29 cellular contexts compared by ENCODE assay signal in genomic region chr1:111631502-111631901, GRCh38. TPM values are rescaled to one million over a fixed set of nuclear protein-coding genes. Genes with fewer than 3 reads are reported as not detected.
DNase-seq lines count a peak whose midpoint lies in the region; ATAC-seq, FAIRE-seq and TF ChIP-seq lines count a peak whose summit lies in the region.
"Had no signal": no experiment of that assay in that cellular context is flagged by ENCODE, and none has a peak within 500 bp of the region (broad histone marks: within the 10 kb centered on the region; RNA-seq: fewer than 3 reads in every experiment).

No MANE protein-coding gene starts in this region.

- H3K9me3 Mint-ChIP-seq in activated T-helper 17 cell treated with anti-CD3 and anti-CD28 coated beads, Interleukin-2, amount 50 U/mL, for 72 hours, result no peaks in the 10 kb centered on the region
- H3K9me3 Mint-ChIP-seq: activated B cell treated with CpG ODN at 0.5 μM for 24 hours; GM23338; HFFc6; stimulated activated naive B cell treated with anti-CD40 and anti-IgM and Interleukin-4, amounts not matched to agents 10 μg/mL and 1 μg/mL and 100 μg/mL, for 72 hours had no signal

- TF ChIP-seq EP300 in HepG2 (IDR thresholded peaks at IDR 0.05; ENCODE audit: low read depth in 2 of 2, low read length in 2 of 2), result no peak
- TF ChIP-seq EP300 in HepG2 (CRISPR knock-in tag; IDR thresholded peaks at IDR 0.05; ENCODE audit: borderline replicate concordance), result no peak

- DNase-seq in activated CD4-positive, CD25-positive, alpha-beta regulatory T cell treated with anti-CD3 and anti-CD28 coated beads, Interleukin-2, amount 50 U/mL, for 72 hours, result no peak
- DNase-seq in HepG2 (ENCODE audit: low spot score) (no peak), right lobe of liver (no peak), tibial artery (no peak), HuH-7.5 (ENCODE audit: low spot score) (no peak), left colon (no peak)
- DNase-seq: activated B cell treated with CpG ODN at 0.5 μM for 24 hours; activated effector memory CD4-positive, alpha-beta T cell treated with Interleukin-2 at 50 U/mL for 16 hours; amniotic stem cell; brain microvascular endothelial cell; DMS153; HFFc6; IMR-90; islet precursor cell; left ventricle myocardium superior; NCI-H1105 treated with DMSO at 0.1 percent for 48 hours; NCI-H1930; NCI-H524 treated with DMSO at 0.1 percent for 48 hours; nucleus accumbens; Peyer's patch; SIG-M5; stimulated activated CD4-positive, alpha-beta T cell treated with anti-CD3 and anti-CD28 coated beads, Interleukin-4, amount 100 ng/mL, for 4 hours; stimulated activated naive B cell treated with anti-CD40 and anti-IgM and Interleukin-4, amounts not matched to agents 10 μg/mL and 1 μg/mL and 100 μg/mL, for 72 hours; SW 1271 had no signal

- WGBS in HepG2 (ENCODE audit: low lambda C conversion rate), result 56% methylated on average over 2 of the region's 2 CpGs
- 42% methylated on average over 2 of the region's 2 CpGs for WGBS in right lobe of liver (ENCODE audit: insufficient coverage, low coverage, low lambda C conversion rate, missing lambda C conversion rate)

- peaks cover 61% of the 10 kb centered on the region for H3K4me1 Mint-ChIP-seq in activated T-helper 17 cell treated with anti-CD3 and anti-CD28 coated beads, Interleukin-2, amount 50 U/mL, for 72 hours

- ATAC-seq in activated CD4-positive, CD25-positive, alpha-beta regulatory T cell treated with anti-CD3 and anti-CD28 coated beads, Interleukin-2, amount 50 U/mL, for 24 hours, result peak; percentile 59 to 65
- ATAC-seq in HepG2, result no peak
- no peak for ATAC-seq in right lobe of liver
- ATAC-seq in activated T-helper 17 cell treated with anti-CD3 and anti-CD28 coated beads, Interleukin-2, amount 50 U/mL, for 72 hours (replicated peaks), result peak; percentile 83
- no peak for ATAC-seq in left colon
- ATAC-seq: GM23338; left ventricle myocardium superior; stimulated activated naive B cell treated with anti-CD40 and anti-IgM and Interleukin-4, amounts not matched to agents 10 μg/mL and 1 μg/mL and 100 μg/mL, for 72 hours had no signal

- H4K20me1 ChIP-seq in HepG2 (ENCODE audit: insufficient read depth, low read length), result 0 out of 2 replicates have a peak, but pooled peaks cover 4% of the 10 kb centered on the region

- TF ChIP-seq POLR2A in HepG2 (IDR thresholded peaks at IDR 0.05; ENCODE audit: insufficient read depth in 1 of 2, low read depth in 2 of 2, low read length in 2 of 2), result no peak
- TF ChIP-seq POLR2A in right lobe of liver (IDR thresholded peaks at IDR 0.05), result no peak

- in situ Hi-C loops in HepG2 (cut with HindIII; ENCODE audit: extremely low pct_ligation_motif_present, low pct_unique_long_range_greater_than_20kb), result no loop called here

- no peak for TF ChIP-seq CTCF in HepG2 (CRISPR knock-in tag; IDR thresholded peaks at IDR 0.05)
- TF ChIP-seq CTCF in right lobe of liver (IDR thresholded peaks at IDR 0.05), result no peak
- TF ChIP-seq CTCF in tibial artery (IDR thresholded peaks at IDR 0.05), result no peak

- intact Hi-C loops in HepG2 (cut with micrococcal nuclease; ENCODE audit: unreplicated experiment), result no loop called here
- intact Hi-C loops in right lobe of liver (cut with DNase I), result no loop called here
- intact Hi-C loops in tibial artery (cut with DNase I; ENCODE audit: low total_unique reads), result no loop called here
- intact Hi-C loops in left colon (cut with DNase I, micrococcal nuclease), result no loop called here

- peaks cover 81% of the 10 kb centered on the region for H3K79me2 ChIP-seq in HepG2 (ENCODE audit: insufficient read depth, low read length)

- H3K27ac ChIP-seq in HepG2 (ENCODE audit: extremely low read length, insufficient read depth, low read length) (no peak overlapping the region), right lobe of liver (no peak overlapping the region), tibial artery (peak overlapping the region; percentile 6 to 99)
- H3K27ac ChIP-seq: brain microvascular endothelial cell, Peyer's patch, prostate gland, vagina had no signal

- H3K4me3 Mint-ChIP-seq in activated T-helper 17 cell treated with anti-CD3 and anti-CD28 coated beads, Interleukin-2, amount 50 U/mL, for 72 hours, result peak overlapping the region; percentile 97
- H3K4me3 Mint-ChIP-seq: activated B cell treated with CpG ODN at 0.5 μM for 24 hours; GM23338; HFFc6; stimulated activated naive B cell treated with anti-CD40 and anti-IgM and Interleukin-4, amounts not matched to agents 10 μg/mL and 1 μg/mL and 100 μg/mL, for 72 hours had no signal

- BruUV-seq in HepG2 (replicated peaks; lab: Mats Ljungman, UMichigan), result no TSS peak

- H3K4me2 ChIP-seq in HepG2 (ENCODE audit: low read depth, low read length), result no peak overlapping the region
- H3K4me2 ChIP-seq: GM23338 had no signal

- H2AFZ ChIP-seq in HepG2 (ENCODE audit: low read length), result no peak overlapping the region
- H2AFZ ChIP-seq: GM23338 had no signal

- CTCF ChIA-PET in HepG2 (lab: Yijun Ruan, JAX; ENCODE audit: low intra/inter-chr PET ratio, low total read pairs), result no interaction called here

- peaks cover 85% of the 10 kb centered on the region for H3K36me3 Mint-ChIP-seq in activated T-helper 17 cell treated with anti-CD3 and anti-CD28 coated beads, Interleukin-2, amount 50 U/mL, for 72 hours (ENCODE audit: low read depth)

- no peaks in the 10 kb centered on the region for H3K9me3 ChIP-seq in HepG2 (ENCODE audit: low read length)
- no peaks in the 10 kb centered on the region for H3K9me3 ChIP-seq in right lobe of liver
- H3K9me3 ChIP-seq in tibial artery, result no peaks in the 10 kb centered on the region
- H3K9me3 ChIP-seq: Peyer's patch, prostate gland, vagina had no signal

- peak overlapping the region; percentile 46 for H3K27ac Mint-ChIP-seq in activated T-helper 17 cell treated with anti-CD3 and anti-CD28 coated beads, Interleukin-2, amount 50 U/mL, for 72 hours
- H3K27ac Mint-ChIP-seq: activated B cell treated with CpG ODN at 0.5 μM for 24 hours, GM23338, HFFc6 had no signal

- H3K4me3 ChIP-seq in HepG2 (replicated peaks in 1 of 3; ENCODE audit: insufficient read depth in 1 of 3, low read depth in 2 of 3, low read length in 3 of 3), result no peak overlapping the region
- H3K4me3 ChIP-seq in right lobe of liver, result no peak overlapping the region
- H3K4me3 ChIP-seq in tibial artery, result no peak overlapping the region
- H3K4me3 ChIP-seq: GM23338, Peyer's patch, prostate gland, vagina had no signal

- no peaks in the 10 kb centered on the region for H3K27me3 ChIP-seq in HepG2 (ENCODE audit: control insufficient read depth in 1 of 2, insufficient read depth in 2 of 2, low read length in 2 of 2)
- no peaks in the 10 kb centered on the region for H3K27me3 ChIP-seq in right lobe of liver
- no peaks in the 10 kb centered on the region for H3K27me3 ChIP-seq in tibial artery
- H3K27me3 ChIP-seq: brain microvascular endothelial cell, Peyer's patch, vagina had no signal

- POLR2A ChIA-PET in HepG2 (lab: Yijun Ruan, JAX), result no interaction called here

- no peaks in the 10 kb centered on the region for H3K27me3 Mint-ChIP-seq in activated T-helper 17 cell treated with anti-CD3 and anti-CD28 coated beads, Interleukin-2, amount 50 U/mL, for 72 hours
- H3K27me3 Mint-ChIP-seq: activated B cell treated with CpG ODN at 0.5 μM for 24 hours; stimulated activated naive B cell treated with anti-CD40 and anti-IgM and Interleukin-4, amounts not matched to agents 10 μg/mL and 1 μg/mL and 100 μg/mL, for 72 hours had no signal

- no peak overlapping the region for H3K9ac ChIP-seq in HepG2 (ENCODE audit: insufficient read depth, low read depth, low read length)

- TF ChIP-seq RAD21 in HepG2 (CRISPR knock-in tag; IDR thresholded peaks at IDR 0.05), result no peak

- H3K4me1 ChIP-seq in HepG2 (ENCODE audit: insufficient read depth, low read length) (peaks cover 17% of the 10 kb centered on the region; the same call in 1 of the 2 replicates), right lobe of liver (peaks cover 0 to 7% (median 3%) of the 10 kb centered on the region in 4 donors), tibial artery (peaks cover 0 to 96% (median 38%) of the 10 kb centered on the region in 4 donors)
- H3K4me1 ChIP-seq: prostate gland had no signal

- FAIRE-seq in HepG2 (lab: Jason Lieb, UNC), result no peak

- H3K36me3 ChIP-seq in HepG2 (replicated peaks in 1 of 2; ENCODE audit: control insufficient read depth in 1 of 2, insufficient read depth in 2 of 2, low read length in 2 of 2) (no peaks in the 10 kb centered on the region), right lobe of liver (no peaks in the 10 kb centered on the region), tibial artery (no peaks in the 10 kb centered on the region)
- H3K36me3 ChIP-seq: brain microvascular endothelial cell, Peyer's patch, prostate gland, vagina had no signal

TF ChIP-seq in HepG2, 621 proteins besides CTCF, POLR2A, EP300 and RAD21 (continues in another document):
- TF ChIP-seq CHCHD3 (CRISPR knock-in tag; IDR thresholded peaks at IDR 0.05), result no peak
- TF ChIP-seq FOXA3 (CRISPR knock-in tag; IDR thresholded peaks at IDR 0.05), result 0 out of 2 replicates have a peak, but pooled peaks have one; percentile 20

RNA-seq across cellular contexts. Expression of gene RAP1A, which starts 11.9 kb away (rescaled TPM):
- total RNA-seq in HepG2 (2016; rRNA removed; fragmentation: Illumina TruSeq; extraction: Trizol) (19.0 and 28.6 TPM in 2 replicates), right lobe of liver (10 to 100 TPM; 25.9 to 53.8 (median 33.3) TPM), left colon (100 to 1,000 TPM in 1 of 2 donors, 10 to 100 TPM in 1; 82.3 to 113 TPM)
- total RNA-seq in HepG2 (2016; cell fraction: cytosol; rRNA removed; fragmentation: Illumina TruSeq; extraction: Trizol; ENCODE audit: low read depth), result 13.3 and 17.3 TPM in 2 replicates
- 21.2 and 27.6 TPM in 2 replicates for total RNA-seq in HepG2 (2016; cell fraction: insoluble cytoplasmic fraction; rRNA removed; fragmentation: Illumina TruSeq; extraction: Trizol)
- 29.9 and 30.2 TPM in 2 replicates for total RNA-seq in HepG2 (2016; cell fraction: membrane; rRNA removed; fragmentation: Illumina TruSeq; extraction: Trizol)
- 12.1 and 14.0 TPM in 2 replicates for total RNA-seq in HepG2 (2016; cell fraction: nucleus; rRNA removed; fragmentation: Illumina TruSeq; extraction: Trizol)
- 15.4 and 20.7 TPM in 2 replicates for polyA plus RNA-seq in HepG2 (2011; rRNA removed)
- polyA plus RNA-seq in HepG2 (2011; cell fraction: cytosol; rRNA removed), result 8.4 and 13.7 TPM in 2 replicates
- polyA plus RNA-seq in HepG2 (2011; cell fraction: nucleus; rRNA removed), result 2.6 and 3.5 TPM in 2 replicates
- polyA plus RNA-seq in HepG2 (2012), result 32.8 and 38.3 TPM in 2 replicates
- polyA plus RNA-seq in HepG2 (2016; cell fraction: cytosol; fragmentation: Illumina TruSeq; extraction: Trizol; ENCODE audit: low read depth), result 32.0 and 48.1 TPM in 2 replicates
- 80.7 and 86.7 TPM in 2 replicates for polyA plus RNA-seq in HepG2 (2016; cell fraction: insoluble cytoplasmic fraction; fragmentation: Illumina TruSeq; extraction: Trizol; ENCODE audit: low read depth)
- polyA plus RNA-seq in HepG2 (2016; cell fraction: membrane; fragmentation: Illumina TruSeq; extraction: Trizol; ENCODE audit: low read depth), result 59.2 and 73.6 TPM in 2 replicates
- polyA plus RNA-seq in HepG2 (2016; cell fraction: nucleus; fragmentation: Illumina TruSeq; extraction: Trizol; ENCODE audit: insufficient read depth, low read depth), result 36.4 and 36.5 TPM in 2 replicates
- 2.0 and 6.1 TPM in 2 replicates for polyA minus RNA-seq in HepG2 (2011; rRNA and poly(A)+ RNA removed; ENCODE audit: low replicate concordance)
- polyA minus RNA-seq in HepG2 (2011; cell fraction: cytosol; rRNA and poly(A)+ RNA removed), result 7.9 and 10.7 TPM in 2 replicates
- 8.0 TPM in 2 replicates for polyA minus RNA-seq in HepG2 (2011; cell fraction: nucleus; rRNA and poly(A)+ RNA removed)
- total RNA-seq in activated T-helper 17 cell treated with anti-CD3 and anti-CD28 coated beads, Interleukin-2, amount 50 U/mL, for 72 hours, result 100 to 1,000 TPM; 155 to 209 TPM

Comparison
In these comparisons a context has a peak if more than half of its experiments do, and no peak if none do; other contexts are left out.
1. ATAC-seq: peak in activated CD4-positive, CD25-positive, alpha-beta regulatory T cell treated with anti-CD3 and anti-CD28 coated beads, Interleukin-2, amount 50 U/mL, for 24 hours (2 of 2) and activated T-helper 17 cell treated with anti-CD3 and anti-CD28 coated beads, Interleukin-2, amount 50 U/mL, for 72 hours (single experiment); none in HepG2 (single experiment), right lobe of liver (0 of 4) and left colon (single experiment).
2. H3K27ac ChIP-seq: peak in tibial artery (2 of 2); none in HepG2 (single experiment) and right lobe of liver (0 of 3).